Comparison of ENCODE assay signal across 18 cellular contexts in the genomic region with DNA sequence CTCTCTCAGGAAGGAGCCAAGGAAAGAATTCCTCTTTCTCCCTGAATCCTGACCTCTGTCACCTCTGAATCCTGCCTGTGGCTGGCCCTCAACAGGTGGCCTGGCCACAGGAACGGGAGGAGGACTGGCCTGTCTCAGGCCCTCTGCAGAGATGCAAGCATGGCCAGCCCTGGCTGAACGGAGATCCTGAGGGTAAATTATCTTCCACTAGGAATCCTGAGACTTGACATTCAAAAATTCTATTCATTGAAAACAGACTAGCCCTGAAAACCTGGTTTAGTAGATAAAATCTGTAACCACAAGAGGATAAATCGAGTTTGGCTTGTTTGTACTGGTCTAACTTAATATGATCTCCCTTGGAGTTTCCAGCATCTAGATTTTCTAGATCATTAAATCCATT.
"Had no signal": no experiment of that assay in that cellular context is flagged by ENCODE, and none has a peak within 500 bp of the region (broad histone marks: within the 10 kb centered on the region; RNA-seq: fewer than 3 reads in every experiment).

No MANE protein-coding gene starts in this region.

- H3K9me3 ChIP-seq: body of pancreas, heart right ventricle, transverse colon, vagina had no signal

- H3K27me3 ChIP-seq: body of pancreas, cardiac muscle cell, transverse colon, vagina had no signal

- H3K4me3 ChIP-seq: body of pancreas, cardiac muscle cell, heart right ventricle, transverse colon, vagina had no signal

- ATAC-seq: activated T-cell treated with anti-CD3 and anti-CD28 coated beads, Interleukin-2, amount 50 U/mL, for 4 hours; body of pancreas; heart right ventricle; left colon; stimulated activated memory B cell treated with anti-CD40 and anti-IgM and Interleukin-4, amounts not matched to agents 10 μg/mL and 1 μg/mL and 100 μg/mL, for 72 hours had no signal

- H3K27ac ChIP-seq: body of pancreas, cardiac muscle cell, heart right ventricle, transverse colon, vagina had no signal

- H3K36me3 ChIP-seq: cardiac muscle cell, heart right ventricle, transverse colon, vagina had no signal

- DNase-seq: activated B cell treated with CpG ODN at 0.5 μM for 24 hours; activated CD4-positive, alpha-beta T cell treated with anti-CD3 and anti-CD28 coated beads for 4 hours; activated CD4-positive, alpha-beta T cell treated with anti-CD3 and anti-CD28 coated beads, Interleukin-2, amount 50 U/mL, for 48 hours; activated CD8-positive, alpha-beta memory T cell treated with anti-CD3 and anti-CD28 coated beads, Interleukin-2, amount 50 U/mL, for 48 hours; activated naive CD4-positive, alpha-beta T cell treated with Interleukin-2 at 50 U/mL for 16 hours; activated naive CD8-positive, alpha-beta T cell treated with anti-CD3 and anti-CD28 coated beads for 36 hours; activated T-cell treated with anti-CD3 and anti-CD28 coated beads, Interleukin-2, amount 50 U/mL, for 4 hours; body of pancreas; cortex of kidney; effector CD4-positive, alpha-beta T cell; heart right ventricle; left colon; stimulated activated CD4-positive, alpha-beta T cell treated with anti-CD3 and anti-CD28 coated beads, Interleukin-2, amount 100 ng/mL, for 24 hours; T-helper 9 cell; transverse colon had no signal

- H3K4me1 ChIP-seq: body of pancreas, heart right ventricle, transverse colon, vagina had no signal
